12 cellular contexts compared by ENCODE assay signal in the genomic region with DNA sequence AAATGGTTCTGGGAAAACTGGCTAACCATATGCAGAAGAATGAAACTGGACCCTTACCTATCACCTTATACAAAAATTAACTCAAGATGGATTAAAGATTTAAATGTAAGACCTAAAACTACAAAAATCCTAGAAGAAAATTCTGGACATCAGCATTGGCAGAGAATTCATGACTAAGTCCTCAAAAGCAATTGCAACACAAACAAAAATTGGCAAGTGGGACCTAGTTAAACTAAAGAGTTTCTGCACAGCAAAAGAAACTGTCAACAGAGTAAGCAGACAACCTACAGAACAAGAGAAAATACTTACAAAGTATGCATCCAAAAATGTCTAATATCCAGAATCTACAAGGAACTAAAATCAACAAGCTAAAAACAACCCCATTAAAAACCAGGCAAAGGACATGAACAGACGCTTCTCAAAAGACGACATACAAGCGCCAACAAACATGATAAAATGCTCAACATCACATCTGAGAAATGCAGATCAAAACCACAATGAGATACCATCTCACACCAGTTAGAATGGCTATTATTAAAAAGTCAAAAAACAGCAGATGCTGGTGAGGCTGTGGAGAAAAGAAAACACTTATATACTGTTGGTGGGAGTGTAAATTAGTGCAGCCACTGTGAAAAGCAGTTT. TPM values are rescaled to one million over a fixed set of nuclear protein-coding genes. Genes with fewer than 3 reads are reported as not detected.
"Had no signal": no experiment of that assay in that cellular context is flagged by ENCODE, and none has a peak within 500 bp of the region (broad histone marks: within the 10 kb centered on the region; RNA-seq: fewer than 3 reads in every experiment).

No MANE protein-coding gene starts in this region.

RNA-seq across cellular contexts. Expression of a gene that starts 29.0 kb away (rescaled TPM):
- total RNA-seq: aorta; esophagus mucosa; frontal cortex; kidney epithelial cell; left lung; lung microvascular endothelial cell; mesothelial cell of epicardium; neural crest cell; omental fat pad; posterior vena cava; T-helper 1 cell treated with Interleukin-12 subunit alpha and Interleukin-12 subunit beta and Interleukin-4 antibody, amounts not matched to agents 30 ng/mL and 1 ng/mL, for 36 hours; urinary bladder had no signal
